ENCODE assay signal across 38 cellular contexts in the genomic region with DNA sequence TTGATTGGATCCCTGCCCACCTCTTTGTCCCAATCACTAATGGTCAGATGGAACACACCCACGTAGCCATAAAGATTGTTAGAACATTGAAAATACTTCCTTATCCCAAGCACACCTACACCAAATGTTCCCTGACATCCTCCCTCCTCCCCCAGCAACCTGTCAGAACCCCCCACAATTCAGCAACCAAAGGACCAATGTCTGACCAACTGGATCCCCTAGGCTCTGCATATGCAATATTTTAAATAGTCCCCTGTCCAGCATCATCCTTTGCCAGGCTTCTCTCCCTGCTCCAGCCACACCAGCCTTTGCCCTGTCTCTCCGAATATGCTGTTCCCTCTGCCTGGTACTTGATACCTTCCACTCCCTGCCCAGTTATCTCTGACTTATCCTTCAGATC. TPM values are rescaled to one million over a fixed set of nuclear protein-coding genes. Genes with fewer than 3 reads are reported as not detected.
"Had no signal": no experiment of that assay in that cellular context is flagged by ENCODE, and none has a peak within 500 bp of the region (broad histone marks: within the 10 kb centered on the region; RNA-seq: fewer than 3 reads in every experiment).

No MANE protein-coding gene starts in this region.

- H3K4me3 ChIP-seq: MG63 had no signal

- H3K36me3 ChIP-seq: MG63 had no signal

- H3K27ac ChIP-seq: KMS-11 had no signal

- DNase-seq: Karpas-422, Kasumi-1, MG63, MM.1S, MV-4-11, NCI-H1048, NCI-H1092, NCI-H1092 treated with DMSO at 0.1 percent for 48 hours, NCI-H1105, NCI-H1105 treated with DMSO at 0.1 percent for 48 hours, NCI-H1417, NCI-H1417 treated with DMSO at 0.1 percent for 48 hours, NCI-H1436, NCI-H1436 treated with DMSO at 0.1 percent for 48 hours, NCI-H146, NCI-H1694, NCI-H1694 treated with DMSO at 0.1 percent for 48 hours, NCI-H187, NCI-H187 treated with DMSO at 0.1 percent for 48 hours, NCI-H1930, NCI-H2029, NCI-H2029 treated with DMSO at 0.1 percent for 48 hours, NCI-H2081, NCI-H2081 treated with DMSO at 0.1 percent for 48 hours, NCI-H2107, NCI-H2171, NCI-H2171 treated with DMSO at 0.1 percent for 48 hours, NCI-H2227 treated with DMSO at 0.1 percent for 48 hours, NCI-H226, NCI-H446, NCI-H446 treated with DMSO at 0.1 percent for 48 hours, NCI-H510A, NCI-H510A treated with DMSO at 0.1 percent for 48 hours had no signal

RNA-seq across cellular contexts. Expression of a gene that starts 54.9 kb away (rescaled TPM):
- total RNA-seq: LHCN-M2, M059J, MCF 10A, NCI-H460 had no signal
